Comparison of ENCODE assay signal across 18 cellular contexts in the genomic region with DNA sequence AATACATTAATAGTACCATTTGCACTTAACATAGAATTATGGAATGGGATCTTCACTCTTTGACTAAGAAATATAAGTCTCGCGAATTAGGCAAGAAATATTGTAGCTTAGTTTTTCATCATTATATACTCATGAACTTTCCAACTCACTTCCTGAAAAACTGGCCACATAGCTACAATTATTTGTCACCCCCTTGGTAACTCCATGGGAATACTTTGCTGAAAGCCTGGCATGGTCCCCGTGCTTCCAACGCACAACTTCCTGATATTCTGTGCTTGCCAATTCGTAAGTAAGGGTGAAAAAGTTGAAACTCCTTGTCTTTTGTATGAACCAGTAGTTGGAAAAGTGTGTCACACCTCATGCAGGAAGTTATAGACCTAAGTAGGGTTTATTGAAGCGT. TPM values are rescaled to one million over a fixed set of nuclear protein-coding genes. Genes with fewer than 3 reads are reported as not detected.
DNase-seq lines count a peak whose midpoint lies in the region; ATAC-seq, FAIRE-seq and TF ChIP-seq lines count a peak whose summit lies in the region.
"Had no signal": no experiment of that assay in that cellular context is flagged by ENCODE, and none has a peak within 500 bp of the region (broad histone marks: within the 10 kb centered on the region; RNA-seq: fewer than 3 reads in every experiment).

No MANE protein-coding gene starts in this region.

- DNase-seq in activated CD4-positive, alpha-beta T cell treated with anti-CD3 and anti-CD28 coated beads, Interleukin-2, amount 10 ng/mL, durations not matched to agents 24 days and 14 days = peak; percentile 44
- no peak for DNase-seq in activated CD4-positive, alpha-beta T cell treated with anti-CD3 and anti-CD28 coated beads for 36 hours
- DNase-seq in activated B cell treated with CpG ODN at 0.5 μM for 24 hours (no peak), naive B cell (no peak), D721Med (ENCODE audit: insufficient read length, low spot score) (no peak)
- DNase-seq: CD4-positive, CD25-positive, alpha-beta regulatory T cell; CD8-positive, alpha-beta memory T cell; COR-L47; DMS79; GDM1; GOT3; H7; IMR-90 had no signal

- no peak for TF ChIP-seq CTCF in activated B cell treated with CpG ODN at 0.5 μM for 24 hours (IDR thresholded peaks at IDR 0.05)
- no peak for TF ChIP-seq CTCF in D721Med (IDR thresholded peaks at IDR 0.05; ENCODE audit: insufficient read depth, missing control alignments)

- H3K4me1 Mint-ChIP-seq in activated CD4-positive, alpha-beta T cell treated with anti-CD3 and anti-CD28 coated beads, Interleukin-2, amount 10 ng/mL, durations not matched to agents 24 days and 14 days = peaks cover 7% of the 10 kb centered on the region
- H3K4me1 Mint-ChIP-seq in activated CD4-positive, alpha-beta T cell treated with anti-CD3 and anti-CD28 coated beads for 36 hours = peaks cover 23% of the 10 kb centered on the region
- H3K4me1 Mint-ChIP-seq in activated B cell treated with CpG ODN at 0.5 μM for 24 hours (peaks cover 53% of the 10 kb centered on the region), naive B cell (peaks cover 33 to 45% (median 39%) of the 10 kb centered on the region in 3 donors)

- peaks cover 4% of the 10 kb centered on the region for H3K36me3 Mint-ChIP-seq in activated CD4-positive, alpha-beta T cell treated with anti-CD3 and anti-CD28 coated beads, Interleukin-2, amount 10 ng/mL, durations not matched to agents 24 days and 14 days (ENCODE audit: low read depth)
- H3K36me3 Mint-ChIP-seq in activated CD4-positive, alpha-beta T cell treated with anti-CD3 and anti-CD28 coated beads for 36 hours (ENCODE audit: low read depth) = no peaks in the 10 kb centered on the region
- peaks cover 19% of the 10 kb centered on the region for H3K36me3 Mint-ChIP-seq in activated B cell treated with CpG ODN at 0.5 μM for 24 hours (ENCODE audit: low read depth)
- H3K36me3 Mint-ChIP-seq in naive B cell = peaks cover 0 to 13% of the 10 kb centered on the region in 2 donors
- H3K36me3 Mint-ChIP-seq: CD4-positive, CD25-positive, alpha-beta regulatory T cell had no signal

- intact Hi-C loops in activated CD4-positive, alpha-beta T cell treated with anti-CD3 and anti-CD28 coated beads, Interleukin-2, amount 10 ng/mL, durations not matched to agents 24 days and 14 days (cut with micrococcal nuclease) = no loop called here
- intact Hi-C loops in activated CD4-positive, alpha-beta T cell treated with anti-CD3 and anti-CD28 coated beads for 36 hours (cut with DNase I, micrococcal nuclease) = no loop called here
- intact Hi-C loops in activated B cell treated with CpG ODN at 0.5 μM for 24 hours (cut with micrococcal nuclease) = no loop called here

- POLR2A ChIA-PET in activated CD4-positive, alpha-beta T cell treated with anti-CD3 and anti-CD28 coated beads for 36 hours (lab: Charles Lee) = no interaction called here
- POLR2A ChIA-PET in activated B cell treated with CpG ODN at 0.5 μM for 24 hours (lab: Charles Lee) = interaction anchor here (0.6 to 12.1 kb wide), 11 partner anchors 9 to 174 kb away, joined by 3 to 312 read pairs (median 5); partner anchors contain the start of gene HLA-DRA

- no peak overlapping the region for H3K4me3 Mint-ChIP-seq in activated CD4-positive, alpha-beta T cell treated with anti-CD3 and anti-CD28 coated beads, Interleukin-2, amount 10 ng/mL, durations not matched to agents 24 days and 14 days
- H3K4me3 Mint-ChIP-seq in activated CD4-positive, alpha-beta T cell treated with anti-CD3 and anti-CD28 coated beads for 36 hours = no peak overlapping the region
- H3K4me3 Mint-ChIP-seq in activated B cell treated with CpG ODN at 0.5 μM for 24 hours (no peak overlapping the region), naive B cell (no peak overlapping the region)
- H3K4me3 Mint-ChIP-seq: CD4-positive, CD25-positive, alpha-beta regulatory T cell; CD8-positive, alpha-beta memory T cell had no signal

- CTCF ChIA-PET in activated CD4-positive, alpha-beta T cell treated with anti-CD3 and anti-CD28 coated beads for 36 hours (lab: Charles Lee) = interaction anchor here (0.6 to 0.9 kb wide), 4 partner anchors 9 to 194 kb away, joined by 3 read pairs; no protein-coding TSS in a partner anchor
- CTCF ChIA-PET in activated B cell treated with CpG ODN at 0.5 μM for 24 hours (lab: Charles Lee) = interaction anchor here (0.5 to 1.7 kb wide), 3 partner anchors 9 to 67 kb away, joined by 3 to 6 read pairs (median 4); no protein-coding TSS in a partner anchor

- H3K27ac Mint-ChIP-seq in activated CD4-positive, alpha-beta T cell treated with anti-CD3 and anti-CD28 coated beads, Interleukin-2, amount 10 ng/mL, durations not matched to agents 24 days and 14 days = no peak overlapping the region
- no peak overlapping the region for H3K27ac Mint-ChIP-seq in activated CD4-positive, alpha-beta T cell treated with anti-CD3 and anti-CD28 coated beads for 36 hours
- H3K27ac Mint-ChIP-seq in activated B cell treated with CpG ODN at 0.5 μM for 24 hours (peak overlapping the region; percentile 75), naive B cell (peak overlapping the region in 5 of 6 donors; percentile 57 to 92 (median 89))

- ATAC-seq in activated CD4-positive, alpha-beta T cell treated with anti-CD3 and anti-CD28 coated beads for 36 hours = no peak
- no peak for ATAC-seq in activated B cell treated with CpG ODN at 0.5 μM for 24 hours (ENCODE audit: low read depth)
- no peak for ATAC-seq in naive B cell (ENCODE audit: low read depth in 2 of 2)
- ATAC-seq in HG03196 (IDR thresholded peaks at IDR 0.05; ENCODE audit: unreplicated experiment) = no peak
- no peak for ATAC-seq in HG03565 (IDR thresholded peaks at IDR 0.05; ENCODE audit: unreplicated experiment)
- ATAC-seq: A549, K562 had no signal

- H3K27me3 Mint-ChIP-seq in activated CD4-positive, alpha-beta T cell treated with anti-CD3 and anti-CD28 coated beads, Interleukin-2, amount 10 ng/mL, durations not matched to agents 24 days and 14 days = peaks cover 6% of the 10 kb centered on the region
- no peaks in the 10 kb centered on the region for H3K27me3 Mint-ChIP-seq in activated CD4-positive, alpha-beta T cell treated with anti-CD3 and anti-CD28 coated beads for 36 hours
- H3K27me3 Mint-ChIP-seq in activated B cell treated with CpG ODN at 0.5 μM for 24 hours = no peaks in the 10 kb centered on the region
- H3K27me3 Mint-ChIP-seq in naive B cell = no peaks in the 10 kb centered on the region
- H3K27me3 Mint-ChIP-seq: CD4-positive, CD25-positive, alpha-beta regulatory T cell; CD8-positive, alpha-beta memory T cell had no signal

- H3K9me3 Mint-ChIP-seq in activated CD4-positive, alpha-beta T cell treated with anti-CD3 and anti-CD28 coated beads, Interleukin-2, amount 10 ng/mL, durations not matched to agents 24 days and 14 days = peaks cover 28% of the 10 kb centered on the region
- peaks cover 3% of the 10 kb centered on the region for H3K9me3 Mint-ChIP-seq in activated CD4-positive, alpha-beta T cell treated with anti-CD3 and anti-CD28 coated beads for 36 hours (ENCODE audit: low read depth)
- peaks cover 9% of the 10 kb centered on the region for H3K9me3 Mint-ChIP-seq in activated B cell treated with CpG ODN at 0.5 μM for 24 hours
- peaks cover 0 to 28% (median 13%) of the 10 kb centered on the region in 7 donors for H3K9me3 Mint-ChIP-seq in naive B cell

- no peak for FAIRE-seq in D721Med (lab: Jason Lieb, UNC)
- FAIRE-seq: A549, HTR-8/SVneo, K562 had no signal

RNA-seq across cellular contexts. Expression of gene HLA-DQA1, which starts 23.7 kb away (rescaled TPM):
- 3.6 and 4.0 TPM in 2 replicates for total RNA-seq in activated CD4-positive, alpha-beta T cell treated with anti-CD3 and anti-CD28 coated beads, Interleukin-2, amount 10 ng/mL, durations not matched to agents 24 days and 14 days
- under 1 TPM; 0.32 to 0.61 TPM for total RNA-seq in activated CD4-positive, alpha-beta T cell treated with anti-CD3 and anti-CD28 coated beads for 36 hours
- 628 and 664 TPM in 2 replicates for total RNA-seq in activated B cell treated with CpG ODN at 0.5 μM for 24 hours
- 1,000 to 10,000 TPM in 2 of 6 donors, 100 to 1,000 TPM in 4; 309 to 1,253 (median 783) TPM for polyA plus RNA-seq in naive B cell (ENCODE audit: low read depth in 6 of 6)
- total RNA-seq: H7, IMR-90 had no signal
- polyA plus RNA-seq: A549, IMR-90 had no signal

RNA-seq across cellular contexts. Expression of gene HLA-DRB1, which starts 23.8 kb away (rescaled TPM):
- 14.2 and 15.0 TPM in 2 replicates for total RNA-seq in activated CD4-positive, alpha-beta T cell treated with anti-CD3 and anti-CD28 coated beads, Interleukin-2, amount 10 ng/mL, durations not matched to agents 24 days and 14 days
- 10 to 100 TPM; 12.7 to 16.6 TPM for total RNA-seq in activated CD4-positive, alpha-beta T cell treated with anti-CD3 and anti-CD28 coated beads for 36 hours
- 621 and 630 TPM in 2 replicates for total RNA-seq in activated B cell treated with CpG ODN at 0.5 μM for 24 hours
- 1,000 to 10,000 TPM; 2,451 to 5,170 (median 4,939) TPM for polyA plus RNA-seq in naive B cell (ENCODE audit: low read depth in 6 of 6)
- total RNA-seq: IMR-90 had no signal
- polyA plus RNA-seq: A549, IMR-90 had no signal

RNA-seq across cellular contexts. Expression of gene HLA-DQB1, which starts 53.0 kb away (rescaled TPM):
- total RNA-seq in activated CD4-positive, alpha-beta T cell treated with anti-CD3 and anti-CD28 coated beads, Interleukin-2, amount 10 ng/mL, durations not matched to agents 24 days and 14 days = 1.5 and 1.6 TPM in 2 replicates
- total RNA-seq in activated CD4-positive, alpha-beta T cell treated with anti-CD3 and anti-CD28 coated beads for 36 hours = 1 to 10 TPM; 2.3 to 3.1 TPM
- total RNA-seq in activated B cell treated with CpG ODN at 0.5 μM for 24 hours = 262 and 310 TPM in 2 replicates
- polyA plus RNA-seq in naive B cell (ENCODE audit: low read depth in 6 of 6) = 1,000 to 10,000 TPM in 5 of 6 donors, 100 to 1,000 TPM in 1; 140 to 2,258 (median 1,433) TPM
- total RNA-seq: IMR-90 had no signal
- polyA plus RNA-seq: A549, IMR-90, K562 had no signal

Comparison
In these comparisons a context has a peak if more than half of its experiments do, and no peak if none do; other contexts are left out.
1. H3K27ac Mint-ChIP-seq: peak in activated B cell treated with CpG ODN at 0.5 μM for 24 hours (single experiment) and naive B cell (5 of 6); none in activated CD4-positive, alpha-beta T cell treated with anti-CD3 and anti-CD28 coated beads, Interleukin-2, amount 10 ng/mL, durations not matched to agents 24 days and 14 days (single experiment) and activated CD4-positive, alpha-beta T cell treated with anti-CD3 and anti-CD28 coated beads for 36 hours (single experiment).
2. RNA of gene HLA-DQA1, which starts 23.7 kb away (total RNA-seq): 628 to 664 TPM in activated B cell treated with CpG ODN at 0.5 μM for 24 hours; 3.6 to 4.0 TPM in activated CD4-positive, alpha-beta T cell treated with anti-CD3 and anti-CD28 coated beads, Interleukin-2, amount 10 ng/mL, durations not matched to agents 24 days and 14 days and 0.32 to 0.61 TPM in activated CD4-positive, alpha-beta T cell treated with anti-CD3 and anti-CD28 coated beads for 36 hours; every median in the first group is over 100 times any median in the second.
3. RNA of gene HLA-DRB1, which starts 23.8 kb away (total RNA-seq): 621 to 630 TPM in activated B cell treated with CpG ODN at 0.5 μM for 24 hours; 12.7 to 16.6 TPM in activated CD4-positive, alpha-beta T cell treated with anti-CD3 and anti-CD28 coated beads for 36 hours and 14.2 to 15.0 TPM in activated CD4-positive, alpha-beta T cell treated with anti-CD3 and anti-CD28 coated beads, Interleukin-2, amount 10 ng/mL, durations not matched to agents 24 days and 14 days; every median in the first group is over 10 times any median in the second.
4. RNA of gene HLA-DQB1, which starts 53.0 kb away (total RNA-seq): 262 to 310 TPM in activated B cell treated with CpG ODN at 0.5 μM for 24 hours; 2.3 to 3.1 TPM in activated CD4-positive, alpha-beta T cell treated with anti-CD3 and anti-CD28 coated beads for 36 hours and 1.5 to 1.6 TPM in activated CD4-positive, alpha-beta T cell treated with anti-CD3 and anti-CD28 coated beads, Interleukin-2, amount 10 ng/mL, durations not matched to agents 24 days and 14 days; every median in the first group is over 10 times any median in the second.